Comparison of ENCODE assay signal across 34 cellular contexts in genomic region chr10:1281402-1281782, GRCh38.
"Had no signal": no experiment of that assay in that cellular context is flagged by ENCODE, and none has a peak within 500 bp of the region (broad histone marks: within the 10 kb centered on the region; RNA-seq: fewer than 3 reads in every experiment).

No MANE protein-coding gene starts in this region.

- DNase-seq: colonic mucosa; effector memory CD4-positive, alpha-beta T cell; erythroblast; esophagus squamous epithelium; foreskin melanocyte; glutamatergic neuron; heart right ventricle; hippocampal formation; left cardiac atrium; left ventricle myocardium inferior; lower lobe of right lung; mucosa of descending colon; naive thymus-derived CD4-positive, alpha-beta T cell; stimulated activated CD4-positive, alpha-beta T cell treated with anti-CD3 and anti-CD28 coated beads, Interleukin-12 subunit alpha, Interleukin-12 subunit beta, amount 100 ng/mL, for 4 hours; stimulated activated CD4-positive, alpha-beta T cell treated with anti-CD3 and anti-CD28 coated beads, Interleukin-1b, Interleukin-23, amount 100 ng/mL, for 48 hours; stimulated activated CD4-positive, alpha-beta T cell treated with anti-CD3 and anti-CD28 coated beads, Interleukin-4, amount 100 ng/mL, for 1 hour; stimulated activated CD8-positive, alpha-beta memory T cell treated with anti-CD3 and anti-CD28 coated beads, Interleukin-4, amount 100 ng/mL, for 48 hours; stimulated activated naive CD4-positive, alpha-beta T cell; stimulated activated naive CD8-positive, alpha-beta T cell treated with anti-CD3 and anti-CD28 coated beads, Interleukin-15, amount 100 ng/mL, for 72 hours; transverse colon; upper lobe of right lung had no signal

- H3K4me1 ChIP-seq: colonic mucosa, esophagus squamous epithelium, heart right ventricle, left ventricle myocardium inferior, lower lobe of right lung, prostate gland, right atrium auricular region, suprapubic skin, transverse colon, upper lobe of right lung, vagina had no signal

- H3K4me2 ChIP-seq: smooth muscle cell had no signal

- H3K9me3 Mint-ChIP-seq: dendritic cell treated with granulocyte-macrophage colony-stimulating factor and Interleukin-4, amounts not matched to agents 40 ng/mL and 50 ng/mL, for 4 days; memory B cell; mesothelial cell of epicardium; stimulated activated naive CD8-positive, alpha-beta T cell treated with anti-CD3 and anti-CD28 coated beads, Interleukin-15, amount 100 ng/mL, for 72 hours had no signal

- ATAC-seq: heart right ventricle; left cardiac atrium; lower lobe of right lung; mucosa of descending colon; naive thymus-derived CD4-positive, alpha-beta T cell; sciatic nerve; upper lobe of right lung had no signal

- H3K36me3 ChIP-seq: colonic mucosa, esophagus squamous epithelium, heart right ventricle, left ventricle myocardium inferior, lower lobe of right lung, neutrophil, prostate gland, right atrium auricular region, suprapubic skin, transverse colon, upper lobe of right lung, vagina had no signal

- H3K4me3 Mint-ChIP-seq: dendritic cell treated with granulocyte-macrophage colony-stimulating factor and Interleukin-4, amounts not matched to agents 40 ng/mL and 50 ng/mL, for 4 days; memory B cell; mesothelial cell of epicardium; naive thymus-derived CD4-positive, alpha-beta T cell; nephron; stimulated activated naive CD8-positive, alpha-beta T cell treated with anti-CD3 and anti-CD28 coated beads, Interleukin-15, amount 100 ng/mL, for 72 hours had no signal

- H3K27ac ChIP-seq: colonic mucosa, esophagus squamous epithelium, heart right ventricle, left ventricle myocardium inferior, lower lobe of right lung, neutrophil, prostate gland, right atrium auricular region, suprapubic skin, transverse colon, upper lobe of right lung, vagina had no signal

- FAIRE-seq: endometrium, islet of Langerhans had no signal

- H3K27ac Mint-ChIP-seq: dendritic cell treated with granulocyte-macrophage colony-stimulating factor and Interleukin-4, amounts not matched to agents 40 ng/mL and 50 ng/mL, for 4 days; memory B cell; mesothelial cell of epicardium; naive thymus-derived CD4-positive, alpha-beta T cell; nephron; stimulated activated naive CD8-positive, alpha-beta T cell treated with anti-CD3 and anti-CD28 coated beads, Interleukin-15, amount 100 ng/mL, for 72 hours had no signal

- H3K27me3 ChIP-seq: colonic mucosa, esophagus squamous epithelium, right atrium auricular region, suprapubic skin, transverse colon, upper lobe of right lung, vagina had no signal

- H3K36me3 Mint-ChIP-seq: memory B cell; mesothelial cell of epicardium; naive thymus-derived CD4-positive, alpha-beta T cell had no signal

- H3K4me3 ChIP-seq: colonic mucosa, esophagus squamous epithelium, heart right ventricle, left ventricle myocardium inferior, lower lobe of right lung, mucosa of descending colon, prostate gland, right atrium auricular region, smooth muscle cell, suprapubic skin, transverse colon, upper lobe of right lung, vagina had no signal

- H3K4me1 Mint-ChIP-seq: memory B cell; mesothelial cell of epicardium; naive thymus-derived CD4-positive, alpha-beta T cell; nephron; stimulated activated naive CD8-positive, alpha-beta T cell treated with anti-CD3 and anti-CD28 coated beads, Interleukin-15, amount 100 ng/mL, for 72 hours had no signal

- H3K9me3 ChIP-seq: colonic mucosa, esophagus squamous epithelium, heart right ventricle, left ventricle myocardium inferior, lower lobe of right lung, mucosa of descending colon, neutrophil, prostate gland, right atrium auricular region, suprapubic skin, transverse colon, upper lobe of right lung, vagina had no signal
